ENCODE assay signal across 9 cellular contexts in genomic region chr1:24555591-24556413, GRCh38. TPM values are rescaled to one million over a fixed set of nuclear protein-coding genes. Genes with fewer than 3 reads are reported as not detected.
A peak's percentile ranks its signal among the peaks of the same experiment; 100 is the strongest.
DNase-seq lines count a peak whose midpoint lies in the region; ATAC-seq, FAIRE-seq and TF ChIP-seq lines count a peak whose summit lies in the region.
"Had no signal": no experiment of that assay in that cellular context is flagged by ENCODE, and none has a peak within 500 bp of the region (broad histone marks: within the 10 kb centered on the region; RNA-seq: fewer than 3 reads in every experiment).

Gene NCMAP, plus strand, starts transcription at chr1:24556087. Its CDS starts 39,344 bp downstream, at chr1:24595431.

- no peak within 1 kb of the TSS for H3K27ac ChIP-seq in foreskin keratinocyte

- H3K4me3 ChIP-seq in retinal pigment epithelial cell (ENCODE audit: low read length), result peak within 1 kb of the TSS; percentile 25

- peak; percentile 13 for TF ChIP-seq CTCF in foreskin keratinocyte (conservative IDR thresholded peaks at IDR 0.05)
- TF ChIP-seq CTCF in retinal pigment epithelial cell (conservative IDR thresholded peaks at IDR 0.05; ENCODE audit: low read depth, low read length), result no peak

- peak; percentile 34 to 37 for DNase-seq in NCI-H1930 (lab: John Stamatoyannopoulos, UW)
- peak; percentile 75 for DNase-seq in activated CD8-positive, alpha-beta memory T cell treated with anti-CD3 and anti-CD28 coated beads for 24 hours
- DNase-seq in foreskin keratinocyte, result no peak
- no peak for DNase-seq in retinal pigment epithelial cell (ENCODE audit: low read depth)
- DNase-seq in hippocampal formation (lab: John Stamatoyannopoulos, UW), result no peak
- no peak for DNase-seq in RCC 7860 (ENCODE audit: low spot score)
- DNase-seq in SHP77 treated with DMSO at 0.1 percent for 48 hours (lab: John Stamatoyannopoulos, UW), result no peak

- H3K4me1 ChIP-seq in foreskin keratinocyte, result no peaks in the 10 kb centered on the region

- H3K27me3 ChIP-seq in foreskin keratinocyte, result peaks cover 14% of the 10 kb centered on the region

- FAIRE-seq in RCC 7860 (lab: Jason Lieb, UNC), result no peak

- ATAC-seq in foreskin keratinocyte, result peak; percentile 39
- ATAC-seq in GM18511 (IDR thresholded peaks at IDR 0.05; ENCODE audit: unreplicated experiment), result no peak

RNA-seq across cellular contexts. Expression of gene NCMAP, which starts in this region (rescaled TPM):
- 0.04 and 0.10 TPM in 2 replicates for total RNA-seq in foreskin keratinocyte
- 0.06 TPM in 1 of 2 replicates, not detected in the other for polyA plus RNA-seq in foreskin keratinocyte
- total RNA-seq: fibroblast of villous mesenchyme had no signal

Comparison
In these comparisons a context has a peak if more than half of its experiments do, and no peak if none do; other contexts are left out.
1. Peak in ATAC-seq in foreskin keratinocyte; RNA of the gene not detected or under 1 TPM.
2. DNase-seq: peak in NCI-H1930 (2 of 2) and activated CD8-positive, alpha-beta memory T cell treated with anti-CD3 and anti-CD28 coated beads for 24 hours (single experiment); none in foreskin keratinocyte (0 of 2), retinal pigment epithelial cell (single experiment), hippocampal formation (0 of 2), RCC 7860 (single experiment) and SHP77 treated with DMSO at 0.1 percent for 48 hours (single experiment).